ENCODE assay signal across 8 cellular contexts in the genomic region with DNA sequence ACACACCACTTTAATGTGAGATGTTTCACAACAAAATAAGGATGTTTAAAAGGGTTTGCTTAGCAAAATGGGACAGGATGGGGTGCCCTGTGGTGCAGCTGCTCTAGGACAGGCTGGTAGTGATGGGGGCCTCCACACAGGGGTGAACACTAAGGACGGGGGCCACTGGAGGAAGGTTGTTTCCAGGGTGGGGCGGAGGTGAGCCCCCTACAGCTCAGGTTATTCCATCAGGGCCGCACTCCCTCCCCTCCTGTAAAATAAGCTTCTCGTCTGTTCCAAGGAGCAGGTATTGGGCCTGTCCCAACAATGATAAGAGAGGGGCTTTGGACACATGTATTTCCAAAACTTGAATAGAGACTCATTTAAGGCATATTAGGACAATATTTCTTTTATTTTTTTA. TPM values are rescaled to one million over a fixed set of nuclear protein-coding genes. Genes with fewer than 3 reads are reported as not detected.
"Had no signal": no experiment of that assay in that cellular context is flagged by ENCODE, and none has a peak within 500 bp of the region (broad histone marks: within the 10 kb centered on the region; RNA-seq: fewer than 3 reads in every experiment).

No MANE protein-coding gene starts in this region.

- ATAC-seq: GM23338, K562 had no signal

- H3K4me2 ChIP-seq: GM23338 had no signal

- H3K27ac Mint-ChIP-seq: GM23338, H9 had no signal

- DNase-seq: H9, HCEC 1CT, IMR-90, KG1 had no signal

- H2AFZ ChIP-seq: GM23338 had no signal

- H3K4me3 Mint-ChIP-seq: GM23338, H9 had no signal

- H3K4me3 ChIP-seq: GM23338, K562 had no signal

RNA-seq across cellular contexts. Expression of a gene that starts 44.7 kb away (rescaled TPM):
- total RNA-seq: H1, HT-29, IMR-90 had no signal
